Comparison of ENCODE assay signal across 10 cellular contexts in the genomic region with DNA sequence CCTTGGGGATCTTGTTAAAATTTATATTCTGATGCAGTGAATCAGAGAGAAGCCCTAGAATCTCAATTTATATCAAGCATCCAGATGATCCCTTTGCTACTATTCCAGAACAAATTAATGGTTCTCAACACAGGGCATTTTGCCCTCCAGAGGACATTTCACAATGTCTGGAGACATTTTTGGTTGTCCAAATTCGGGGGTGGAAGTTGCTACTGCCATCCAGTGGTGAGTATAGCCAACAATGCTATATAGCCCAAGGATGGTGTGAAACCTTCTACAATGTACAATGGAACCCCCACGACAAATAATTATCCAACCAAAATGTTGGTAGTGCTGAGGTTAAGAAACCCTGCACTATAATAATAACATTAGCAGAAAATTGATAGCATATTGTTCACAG.
DNase-seq lines count a peak whose midpoint lies in the region.
"Had no signal": no experiment of that assay in that cellular context is flagged by ENCODE, and none has a peak within 500 bp of the region (broad histone marks: within the 10 kb centered on the region; RNA-seq: fewer than 3 reads in every experiment).

No MANE protein-coding gene starts in this region.

- no peak overlapping the region for H3K18ac ChIP-seq in mesenchymal stem cell (ENCODE audit: low read depth in 1 of 2, low read length in 2 of 2)

- no peak overlapping the region for H2BK5ac ChIP-seq in mesenchymal stem cell (ENCODE audit: low read depth, low read length, poor library complexity, severe bottlenecking)

- no peak overlapping the region for H2BK12ac ChIP-seq in mesenchymal stem cell (ENCODE audit: low read length in 2 of 2)

- H2AK5ac ChIP-seq in mesenchymal stem cell (ENCODE audit: low read length, severe bottlenecking): no peak overlapping the region

- no peaks in the 10 kb centered on the region for H3K27me3 ChIP-seq in mesenchymal stem cell (ENCODE audit: control insufficient read depth in 1 of 2, insufficient read depth in 1 of 2, low read length in 2 of 2)
- H3K27me3 ChIP-seq: upper lobe of left lung had no signal

- no peak overlapping the region for H2BK15ac ChIP-seq in mesenchymal stem cell (ENCODE audit: low read depth, poor library complexity, severe bottlenecking)

- H3K9ac ChIP-seq in mesenchymal stem cell (ENCODE audit: low read length): no peak overlapping the region

- no peak overlapping the region for H4K91ac ChIP-seq in mesenchymal stem cell (ENCODE audit: low read length)

- no peak overlapping the region for H3K4ac ChIP-seq in mesenchymal stem cell (ENCODE audit: low read depth in 1 of 2, low read length in 2 of 2)

- H3K27ac ChIP-seq in mesenchymal stem cell (ENCODE audit: low read length, poor library complexity, severe bottlenecking): no peak overlapping the region
- H3K27ac ChIP-seq: upper lobe of left lung had no signal

- WGBS in mesenchymal stem cell: 13% methylated on average over 1 of the region's 2 CpGs

- H3K4me3 ChIP-seq in mesenchymal stem cell (ENCODE audit: insufficient read depth in 1 of 2, low read depth in 1 of 2, low read length in 2 of 2): no peak overlapping the region
- H3K4me3 ChIP-seq: upper lobe of left lung had no signal

- no peaks in the 10 kb centered on the region for H3K79me1 ChIP-seq in mesenchymal stem cell (replicated peaks; ENCODE audit: low read length, poor library complexity, severe bottlenecking)

- H2BK120ac ChIP-seq in mesenchymal stem cell (ENCODE audit: low read depth, low read length): no peak overlapping the region

- no peak overlapping the region for H2AFZ ChIP-seq in mesenchymal stem cell (ENCODE audit: low read depth, low read length)

- H3K4me1 ChIP-seq in mesenchymal stem cell (ENCODE audit: control insufficient read depth, insufficient read depth, low read depth, low read length): no peaks in the 10 kb centered on the region
- H3K4me1 ChIP-seq: upper lobe of left lung had no signal

- H4K8ac ChIP-seq in mesenchymal stem cell (ENCODE audit: low read length): no peak overlapping the region

- DNase-seq in GM03348 (ENCODE audit: low spot score) (peak; percentile 45), HPDE6-E6E7 (ENCODE audit: extremely low spot score) (peak; percentile 9), UCSD-AML1 (lab: John Stamatoyannopoulos, UW; ENCODE audit: unreplicated experiment) (peak; percentile 0), mesenchymal stem cell (peak; percentile 22), HuH-7.5 (ENCODE audit: low spot score) (no peak), ureter (ENCODE audit: low spot score) (no peak), dermis blood vessel endothelial cell (no peak), GOT3 (lab: John Stamatoyannopoulos, UW) (no peak)
- DNase-seq: NCI-H1694 treated with DMSO at 0.1 percent for 48 hours, upper lobe of left lung had no signal

- H3K14ac ChIP-seq in mesenchymal stem cell (ENCODE audit: low read length in 2 of 2): no peak overlapping the region

- no peak overlapping the region for H3K4me2 ChIP-seq in mesenchymal stem cell (ENCODE audit: low read length, poor library complexity, severe bottlenecking)

- H3K9me3 ChIP-seq in mesenchymal stem cell (ENCODE audit: control insufficient read depth, low read length): peaks cover 6% of the 10 kb centered on the region
- H3K9me3 ChIP-seq: upper lobe of left lung had no signal

- no peaks in the 10 kb centered on the region for H3K36me3 ChIP-seq in mesenchymal stem cell (ENCODE audit: control insufficient read depth in 1 of 2, insufficient read depth in 2 of 2, low read depth in 1 of 2, low read length in 2 of 2)
- H3K36me3 ChIP-seq: upper lobe of left lung had no signal

- H3K23ac ChIP-seq in mesenchymal stem cell (ENCODE audit: low read length in 2 of 2): no peak overlapping the region

Comparison
In these comparisons a context has a peak if more than half of its experiments do, and no peak if none do; other contexts are left out.
1. DNase-seq: peak in GM03348 (single experiment), HPDE6-E6E7 (single experiment), UCSD-AML1 (single experiment) and mesenchymal stem cell (single experiment); none in HuH-7.5 (single experiment), ureter (single experiment), dermis blood vessel endothelial cell (single experiment) and GOT3 (single experiment).